ENCODE assay signal across 13 cellular contexts in the genomic region with DNA sequence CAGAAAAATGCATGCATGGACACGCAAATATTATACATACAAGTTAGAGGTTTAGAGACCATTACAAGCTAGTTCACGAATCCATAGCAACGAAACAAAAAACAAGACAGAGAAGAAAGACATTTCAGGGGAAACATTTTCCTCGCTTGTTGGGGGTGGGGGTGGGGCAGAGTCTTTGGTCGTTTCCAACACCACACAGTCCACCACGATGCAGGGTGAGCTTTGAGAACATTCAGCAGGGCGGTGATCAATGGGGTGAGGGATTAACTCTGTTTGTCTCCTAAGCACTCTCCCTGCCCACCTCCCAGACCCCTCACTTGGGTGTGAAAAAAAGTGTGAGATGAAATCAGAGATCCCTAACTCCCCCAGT. TPM values are rescaled to one million over a fixed set of nuclear protein-coding genes. Genes with fewer than 3 reads are reported as not detected.
A peak's percentile ranks its signal among the peaks of the same experiment; 100 is the strongest.
DNase-seq lines count a peak whose midpoint lies in the region; ATAC-seq, FAIRE-seq and TF ChIP-seq lines count a peak whose summit lies in the region.
"Had no signal": no experiment of that assay in that cellular context is flagged by ENCODE, and none has a peak within 500 bp of the region (broad histone marks: within the 10 kb centered on the region; RNA-seq: fewer than 3 reads in every experiment).

No MANE protein-coding gene starts in this region.

- H3K9me3 Mint-ChIP-seq in H9: peaks cover 0 to 4% of the 10 kb centered on the region in 2 experiments; a peak in 2 of 5 replicates

- no peak overlapping the region for H3K23ac ChIP-seq in H9 (ENCODE audit: insufficient read length, low read depth, low read length)

- H3K36me3 ChIP-seq in kidney (ENCODE audit: control insufficient read depth in 1 of 2, insufficient read depth in 2 of 2, low read length in 2 of 2): no peaks in the 10 kb centered on the region

- no peak overlapping the region for H2AK5ac ChIP-seq in H9 (ENCODE audit: insufficient read length, low read length)

- H2BK20ac ChIP-seq in H9 (ENCODE audit: low read depth, low read length, poor library complexity, severe bottlenecking): no peak overlapping the region

- H2BK15ac ChIP-seq in H9 (ENCODE audit: low read depth, low read length): no peak overlapping the region

- peaks cover 6 to 20% of the 10 kb centered on the region in 2 experiments for H3K4me1 Mint-ChIP-seq in H9

- no peak overlapping the region for H4K8ac ChIP-seq in H9 (replicated peaks; ENCODE audit: insufficient read length, low read depth, low read length)

- H3T11ph ChIP-seq in H9 (ENCODE audit: low read length): no peak overlapping the region

- peaks cover 41% of the 10 kb centered on the region for H3K27me3 ChIP-seq in H9 (ENCODE audit: insufficient read depth, low read length)

- H3K36me3 Mint-ChIP-seq in H9 (ENCODE audit: insufficient read depth in 1 of 3, low read depth in 3 of 3): peaks cover 0 to 5% (median 0%) of the 10 kb centered on the region in 3 experiments; a peak in 1 of 7 replicates

- H3K4ac ChIP-seq in H9 (ENCODE audit: low read depth, low read length): no peak overlapping the region

- no peak for FAIRE-seq in kidney (lab: Jason Lieb, UNC)
- FAIRE-seq: endothelial cell of umbilical vein, G401.6 had no signal

- peak overlapping the region; percentile 66 to 84 for H3K4me3 Mint-ChIP-seq in H9

- H3K4me1 ChIP-seq in H9 (ENCODE audit: insufficient read depth, low read length): no peaks in the 10 kb centered on the region
- H3K4me1 ChIP-seq in kidney (ENCODE audit: control insufficient read depth in 1 of 2, insufficient read depth in 1 of 2, low read depth in 1 of 2, low read length in 2 of 2): peaks cover 0 to 6% of the 10 kb centered on the region in 2 donors

- no CpG with 5 or more reads among the region's 7 CpGs for WGBS in H9 (ENCODE audit: extremely low coverage, insufficient read length, low lambda C conversion rate)

- no peaks in the 10 kb centered on the region for H4K20me1 ChIP-seq in H9 (ENCODE audit: control insufficient read depth, insufficient read depth, insufficient read length)

- no peak for ATAC-seq in GM19351 (IDR thresholded peaks at IDR 0.05; ENCODE audit: unreplicated experiment)

- H3K18ac ChIP-seq in H9 (ENCODE audit: insufficient read length, low read depth, low read length): peak overlapping the region; percentile 2

- H3K4me3 ChIP-seq in cardiac fibroblast (replicated peaks in 1 of 2; ENCODE audit: low read depth in 2 of 2, low read length in 2 of 2) (peak overlapping the region; percentile 41 to 49), kidney (ENCODE audit: low read length in 2 of 2) (peak overlapping the region; percentile 38 to 40), skin epidermis (peak overlapping the region; percentile 21 to 45 (median 38))

- H2AFZ ChIP-seq in H9 (ENCODE audit: low read length): no peak overlapping the region

- no peak for DNase-seq in H9
- no peak for DNase-seq in cardiac fibroblast (ENCODE audit: low read depth in 2 of 2)
- DNase-seq in kidney: no peak
- no peak for DNase-seq in activated naive CD4-positive, alpha-beta T cell (lab: John Stamatoyannopoulos, UW)
- no peak for DNase-seq in RPMI8226
- DNase-seq in HUDEP-2 (lab: John Stamatoyannopoulos, UW; ENCODE audit: unreplicated experiment in 76 of 76): no peak
- DNase-seq: NCI-H1436 treated with DMSO at 0.1 percent for 48 hours, occipital lobe, SHP77 treated with DMSO at 0.1 percent for 48 hours had no signal

- no peak for TF ChIP-seq CTCF in H9 (conservative IDR thresholded peaks at IDR 0.05)
- no peak for TF ChIP-seq CTCF in cardiac fibroblast (IDR thresholded peaks at IDR 0.05; ENCODE audit: low read depth, low read length)
- TF ChIP-seq CTCF in kidney (IDR thresholded peaks at IDR 0.05; ENCODE audit: borderline replicate concordance, extremely low read depth, insufficient read depth): no peak

- H4K5ac ChIP-seq in H9 (ENCODE audit: insufficient read length, low read depth, low read length): no peak overlapping the region

- no peak overlapping the region for H3K27ac ChIP-seq in H9 (ENCODE audit: insufficient read length, low read depth, low read length)
- H3K27ac ChIP-seq in kidney (ENCODE audit: low read depth in 2 of 2, low read length in 2 of 2): no peak overlapping the region
- H3K27ac ChIP-seq in skin epidermis: peak overlapping the region in 3 of 21 experiments; percentile 26 to 38 (median 29)

- H2BK5ac ChIP-seq in H9 (ENCODE audit: insufficient read length, low read length): no peak overlapping the region

- H3K9me3 ChIP-seq in H9 (ENCODE audit: control insufficient read depth, low read depth, low read length) (no peaks in the 10 kb centered on the region), kidney (ENCODE audit: control insufficient read depth in 1 of 2, low read length in 2 of 2) (no peaks in the 10 kb centered on the region)

- peaks cover 100% of the 10 kb centered on the region for H3K27me3 Mint-ChIP-seq in H9 (ENCODE audit: low read depth)

- H3K4me2 ChIP-seq in H9 (ENCODE audit: insufficient read depth, insufficient read length, low read length): peak overlapping the region; percentile 80

- no peak overlapping the region for H2BK12ac ChIP-seq in H9 (ENCODE audit: insufficient read length, low read depth, low read length)

- H4K91ac ChIP-seq in H9 (ENCODE audit: insufficient read length, low read depth, low read length): no peak overlapping the region

- no peaks in the 10 kb centered on the region for H3K79me1 ChIP-seq in H9 (ENCODE audit: insufficient read depth, low read depth, low read length, poor library complexity, severe bottlenecking)

- H3K9ac ChIP-seq in H9 (ENCODE audit: extremely low read depth, insufficient read length, low read length) (peak overlapping the region; percentile 33), kidney (ENCODE audit: low read length in 2 of 2) (no peak overlapping the region)

- peaks cover 9% of the 10 kb centered on the region for H3K23me2 ChIP-seq in H9 (ENCODE audit: insufficient read length, low read depth, low read length, poor library complexity, severe bottlenecking)

- no peaks in the 10 kb centered on the region for H3K79me2 ChIP-seq in H9 (ENCODE audit: insufficient read depth, low read length)

- no peak overlapping the region for H2BK120ac ChIP-seq in H9 (ENCODE audit: low read depth, low read length, poor library complexity, severe bottlenecking)

- H3K56ac ChIP-seq in H9 (ENCODE audit: insufficient read length, low read depth, low read length): no peak overlapping the region

- no peak overlapping the region for H3K27ac Mint-ChIP-seq in H9

- intact Hi-C loops in kidney (cut with DNase I): no loop called here

- H3K14ac ChIP-seq in H9 (ENCODE audit: insufficient read depth, low read length): peak overlapping the region; percentile 84; the same call in 1 of the 2 replicates

RNA-seq across cellular contexts. Expression of a gene that starts 0.6 kb away (rescaled TPM):
- total RNA-seq in H9 (2021): not detected in 2 replicates
- 0.72 TPM for total RNA-seq in kidney
- polyA plus RNA-seq in kidney (ENCODE audit: insufficient read depth, low read depth, low replicate concordance): 3.5 TPM
- total RNA-seq: endothelial cell of umbilical vein, occipital lobe had no signal
- polyA plus RNA-seq: endothelial cell of umbilical vein had no signal
